Comparison of ENCODE assay signal across 1 cellular context in genomic region chr2:11866358-11867335, GRCh38.
TF ChIP-seq lines count a peak whose summit lies in the region.

No MANE protein-coding gene starts in this region.

TF ChIP-seq in K562, 482 proteins besides CTCF, POLR2A, EP300 and RAD21 (continued from another document):
- no peak for TF ChIP-seq GTF3C2 (IDR thresholded peaks at IDR 0.05; ENCODE audit: borderline replicate concordance, extremely low read depth, insufficient read length)
- TF ChIP-seq CBFA2T3 (IDR thresholded peaks at IDR 0.05), result peak; percentile 23; the same call in 1 of the 2 replicates
- TF ChIP-seq SRSF7 (optimal IDR thresholded peaks at IDR 0.05; ENCODE audit: low read depth, low read length), result no peak
- no peak for TF ChIP-seq ZBTB40 (IDR thresholded peaks at IDR 0.05)
- no peak for TF ChIP-seq ZBTB40 (CRISPR knock-in tag; IDR thresholded peaks at IDR 0.05)
- 0 out of 2 replicates have a peak, but pooled peaks have one; percentile 11 for TF ChIP-seq USF2 (CRISPR knock-in tag; IDR thresholded peaks at IDR 0.05)
- TF ChIP-seq MNT (conservative IDR thresholded peaks at IDR 0.05), result peak; percentile 41 to 51
- 0 out of 2 replicates have a peak, but pooled peaks have one; percentile 3 for TF ChIP-seq ADNP (tag; IDR thresholded peaks at IDR 0.05)
- TF ChIP-seq UBTF (IDR thresholded peaks at IDR 0.05; ENCODE audit: borderline replicate concordance in 1 of 2, low read depth in 2 of 2, low read length in 2 of 2), result no peak
- TF ChIP-seq SRSF1 (IDR thresholded peaks at IDR 0.05; ENCODE audit: low read depth, low read length), result no peak
- 0 out of 2 replicates have a peak, but pooled peaks have one; percentile 28 for TF ChIP-seq FOXJ2 (tag; IDR thresholded peaks at IDR 0.05)
- TF ChIP-seq ZBED1 (IDR thresholded peaks at IDR 0.05), result no peak
- peak in 1 of 2 experiments; percentile 48; a peak in 1 of 4 replicates for TF ChIP-seq TRIM24 (IDR thresholded peaks at IDR 0.05)
- TF ChIP-seq LEF1 (IDR thresholded peaks at IDR 0.05), result 0 out of 2 replicates have a peak, but pooled peaks have one; percentile 11
- TF ChIP-seq ATF1 (CRISPR knock-in tag; IDR thresholded peaks at IDR 0.05), result no peak
- peak; percentile 40 for TF ChIP-seq ATF1 (tag; IDR thresholded peaks at IDR 0.05)
- TF ChIP-seq HNRNPK (IDR thresholded peaks at IDR 0.05; ENCODE audit: low read depth, low read length, poor library complexity, severe bottlenecking), result no peak
- peak; percentile 67; the same call in 1 of the 2 replicates for TF ChIP-seq BHLHE40 (IDR thresholded peaks at IDR 0.05; ENCODE audit: low read length)
- peak; percentile 56; the same call in 1 of the 2 replicates for TF ChIP-seq L3MBTL2 (IDR thresholded peaks at IDR 0.05)
- TF ChIP-seq MYC (IDR thresholded peaks at IDR 0.05; ENCODE audit: low read depth, low read length), result 0 out of 2 replicates have a peak, but pooled peaks have one; percentile 33
- TF ChIP-seq MYC (CRISPR knock-in tag; IDR thresholded peaks at IDR 0.05; ENCODE audit: borderline replicate concordance, low read depth), result no peak
- peak; percentile 14; the same call in 1 of the 2 replicates for TF ChIP-seq TEAD4 (IDR thresholded peaks at IDR 0.05; ENCODE audit: low read length)
- no peak for TF ChIP-seq TEAD4 (CRISPR knock-in tag; IDR thresholded peaks at IDR 0.05; ENCODE audit: borderline replicate concordance)
